ENCODE assay signal across 1 cellular context in the genomic region with DNA sequence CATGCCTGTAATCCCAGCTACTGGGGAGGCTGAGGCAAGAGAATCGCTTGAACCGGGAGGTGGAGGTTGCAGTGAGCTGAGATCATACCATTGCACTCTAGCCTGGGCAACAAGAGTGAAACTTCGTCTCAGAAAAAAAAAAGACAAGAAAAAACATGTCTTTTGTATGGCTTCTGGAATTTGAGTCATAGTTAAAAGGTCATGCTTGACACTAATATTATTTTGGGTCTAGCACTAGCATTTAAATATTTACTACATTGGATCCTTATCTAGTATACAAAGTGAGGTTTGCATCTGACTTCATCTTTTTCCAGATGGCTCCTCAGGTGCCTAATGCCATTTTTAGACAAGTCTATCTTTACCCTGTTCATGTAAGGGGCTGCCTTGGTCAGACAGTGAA. TPM values are rescaled to one million over a fixed set of nuclear protein-coding genes. Genes with fewer than 3 reads are reported as not detected.
"Had no signal": no experiment of that assay in that cellular context is flagged by ENCODE, and none has a peak within 500 bp of the region (broad histone marks: within the 10 kb centered on the region; RNA-seq: fewer than 3 reads in every experiment).

No MANE protein-coding gene starts in this region.

RNA-seq across cellular contexts. Expression of a gene that starts 10.2 kb away (rescaled TPM):
- total RNA-seq: H1 had no signal
